8 cellular contexts compared by ENCODE assay signal in the genomic region with DNA sequence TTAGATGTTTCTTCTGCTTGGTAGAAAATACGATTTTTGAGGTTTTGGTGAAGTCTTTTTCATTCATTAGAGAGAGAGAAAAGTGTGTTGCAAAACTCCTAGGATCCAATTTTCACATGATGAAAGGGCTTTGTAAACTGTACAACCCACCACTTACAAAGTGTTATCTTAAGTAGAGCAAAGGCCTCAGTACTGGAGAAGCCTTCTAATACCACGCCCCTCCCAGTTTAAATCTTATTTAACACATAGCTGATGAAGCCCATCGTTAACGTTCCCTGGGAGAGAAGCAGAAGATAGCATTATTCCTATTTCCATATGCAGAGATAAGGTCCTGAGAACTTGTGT. TPM values are rescaled to one million over a fixed set of nuclear protein-coding genes. Genes with fewer than 3 reads are reported as not detected.
DNase-seq lines count a peak whose midpoint lies in the region; ATAC-seq and TF ChIP-seq lines count a peak whose summit lies in the region.

No MANE protein-coding gene starts in this region.

- H3K9me3 Mint-ChIP-seq in Caco-2 (ENCODE audit: unreplicated experiment): peaks cover 9% of the 10 kb centered on the region
- H3K9me3 Mint-ChIP-seq in activated CD8-positive, alpha-beta T cell treated with anti-CD3 and anti-CD28 coated beads, Interleukin-2, amount 10 ng/mL, durations not matched to agents 7 days and 5 days (ENCODE audit: insufficient read depth): no peaks in the 10 kb centered on the region

- WGBS in smooth muscle cell (ENCODE audit: low lambda C conversion rate): 47% methylated on average over 4 of the region's 4 CpGs

- peak; percentile 27 for ATAC-seq in HG02852 (IDR thresholded peaks at IDR 0.05; ENCODE audit: unreplicated experiment)
- ATAC-seq in activated CD8-positive, alpha-beta T cell treated with anti-CD3 and anti-CD28 coated beads, Interleukin-2, amount 10 ng/mL, durations not matched to agents 7 days and 5 days: peak; percentile 5
- ATAC-seq in left ventricle myocardium superior: peak; percentile 0

- no peaks in the 10 kb centered on the region for H3K79me2 ChIP-seq in smooth muscle cell (ENCODE audit: low read depth)

- H3K27ac Mint-ChIP-seq in Caco-2 (ENCODE audit: unreplicated experiment): peak overlapping the region; percentile 95
- H3K27ac Mint-ChIP-seq in activated CD8-positive, alpha-beta T cell treated with anti-CD3 and anti-CD28 coated beads, Interleukin-2, amount 10 ng/mL, durations not matched to agents 7 days and 5 days: peak overlapping the region; percentile 49

- peak overlapping the region; percentile 87 for H3K4me2 ChIP-seq in smooth muscle cell

- no peak for DNase-seq in Caco-2
- no peak for DNase-seq in activated CD8-positive, alpha-beta T cell treated with anti-CD3 and anti-CD28 coated beads, Interleukin-2, amount 10 ng/mL, durations not matched to agents 7 days and 5 days
- no peak for DNase-seq in left ventricle myocardium superior
- DNase-seq in smooth muscle cell (lab: John Stamatoyannopoulos, UW; ENCODE audit: unreplicated experiment): no peak
- no peak for DNase-seq in kidney tubule cell (ENCODE audit: low spot score)
- no peak for DNase-seq in GM10266 (ENCODE audit: extremely low spot score)
- DNase-seq in NCI-H1694 (lab: John Stamatoyannopoulos, UW): no peak

- no peaks in the 10 kb centered on the region for H3K27me3 Mint-ChIP-seq in Caco-2 (ENCODE audit: insufficient read depth, unreplicated experiment)
- no peaks in the 10 kb centered on the region for H3K27me3 Mint-ChIP-seq in activated CD8-positive, alpha-beta T cell treated with anti-CD3 and anti-CD28 coated beads, Interleukin-2, amount 10 ng/mL, durations not matched to agents 7 days and 5 days (ENCODE audit: low read depth)

- peak overlapping the region; percentile 65 for H3K4me3 ChIP-seq in Caco-2 (ENCODE audit: low read depth, low read length)
- H3K4me3 ChIP-seq in smooth muscle cell: peak overlapping the region; percentile 55

- peak overlapping the region; percentile 19 for H3K27ac ChIP-seq in smooth muscle cell (ENCODE audit: low read depth)

- intact Hi-C loops in Caco-2 (cut with micrococcal nuclease; ENCODE audit: unreplicated experiment): loop anchor here (5.0 kb wide), 1 partner anchor 426 kb away; no protein-coding TSS in a partner anchor
- intact Hi-C loops in left ventricle myocardium superior (cut with micrococcal nuclease): no loop called here

- H3K9ac ChIP-seq in smooth muscle cell (ENCODE audit: low read depth): peak overlapping the region; percentile 29

- peaks cover 17% of the 10 kb centered on the region for H3K4me1 Mint-ChIP-seq in Caco-2 (ENCODE audit: low read depth, unreplicated experiment)
- peaks cover 43% of the 10 kb centered on the region for H3K4me1 Mint-ChIP-seq in activated CD8-positive, alpha-beta T cell treated with anti-CD3 and anti-CD28 coated beads, Interleukin-2, amount 10 ng/mL, durations not matched to agents 7 days and 5 days (ENCODE audit: low read depth)

- BruUV-seq in Caco-2 (replicated peaks; lab: Mats Ljungman, UMichigan): TSS peak; percentile 83

- peak overlapping the region; percentile 95 for H2AFZ ChIP-seq in smooth muscle cell (ENCODE audit: low read depth)

- no peaks in the 10 kb centered on the region for H3K9me3 ChIP-seq in Caco-2
- H3K9me3 ChIP-seq in smooth muscle cell (replicated peaks; ENCODE audit: low read depth): no peaks in the 10 kb centered on the region

- CTCF ChIA-PET in Caco-2 (lab: Charles Lee): interaction anchor here (0.5 to 2.2 kb wide), 7 partner anchors 26 to 380 kb away, joined by 3 to 13 read pairs (median 6); partner anchors contain the start of gene GPRC5A
- CTCF ChIA-PET in activated CD8-positive, alpha-beta T cell treated with anti-CD3 and anti-CD28 coated beads, Interleukin-2, amount 10 ng/mL, durations not matched to agents 7 days and 5 days (lab: Charles Lee): interaction anchor here (1.2 to 5.3 kb wide), 9 partner anchors 13 to 425 kb away, joined by 6 to 80 read pairs (median 16); partner anchors contain the start of gene DDX47

- peaks cover 5% of the 10 kb centered on the region for H3K36me3 Mint-ChIP-seq in Caco-2 (ENCODE audit: insufficient read depth, unreplicated experiment)
- peaks cover 13% of the 10 kb centered on the region for H3K36me3 Mint-ChIP-seq in activated CD8-positive, alpha-beta T cell treated with anti-CD3 and anti-CD28 coated beads, Interleukin-2, amount 10 ng/mL, durations not matched to agents 7 days and 5 days (ENCODE audit: low read depth)

- no peaks in the 10 kb centered on the region for H3K36me3 ChIP-seq in Caco-2 (ENCODE audit: control insufficient read depth, insufficient read depth, low read length)
- no peaks in the 10 kb centered on the region for H3K36me3 ChIP-seq in smooth muscle cell (ENCODE audit: low read depth)

- H3K4me1 ChIP-seq in Caco-2: peaks cover 42% of the 10 kb centered on the region
- H3K4me1 ChIP-seq in smooth muscle cell (ENCODE audit: low read depth): peaks cover 15% of the 10 kb centered on the region

- POLR2A ChIA-PET in Caco-2 (lab: Charles Lee): interaction anchor here (0.6 to 2.0 kb wide), 9 partner anchors 10 to 771 kb away, joined by 3 to 8 read pairs (median 5); partner anchors contain the start of gene DDX47
- POLR2A ChIA-PET in activated CD8-positive, alpha-beta T cell treated with anti-CD3 and anti-CD28 coated beads, Interleukin-2, amount 10 ng/mL, durations not matched to agents 7 days and 5 days (lab: Charles Lee): interaction anchor here (1.0 to 2.2 kb wide), 9 partner anchors 18 to 88 kb away, joined by 3 to 14 read pairs (median 3); partner anchors contain the start of gene DDX47

- peaks cover 9% of the 10 kb centered on the region for H3F3A ChIP-seq in smooth muscle cell (ENCODE audit: low read depth)

- H3K27me3 ChIP-seq in Caco-2 (replicated peaks; ENCODE audit: control insufficient read depth, insufficient read depth, low read length) (no peaks in the 10 kb centered on the region), smooth muscle cell (ENCODE audit: low read depth) (no peaks in the 10 kb centered on the region)

- TF ChIP-seq CTCF in Caco-2 (IDR thresholded peaks at IDR 0.05; ENCODE audit: insufficient read depth in 1 of 2, low read depth in 1 of 2, low read length in 1 of 2, severe bottlenecking in 1 of 2, unreplicated experiment in 1 of 2): no peak
- TF ChIP-seq CTCF in smooth muscle cell (IDR thresholded peaks at IDR 0.05; ENCODE audit: borderline replicate concordance, insufficient read depth, poor library complexity, severe bottlenecking): no peak
- no peak for TF ChIP-seq CTCF in GM10266 (IDR thresholded peaks at IDR 0.05; ENCODE audit: control insufficient read depth, insufficient read depth, low read depth, missing control alignments)

- no peaks in the 10 kb centered on the region for H4K20me1 ChIP-seq in smooth muscle cell (ENCODE audit: low read depth)

- H3K4me3 Mint-ChIP-seq in Caco-2 (ENCODE audit: unreplicated experiment): peak overlapping the region; percentile 88
- H3K4me3 Mint-ChIP-seq in activated CD8-positive, alpha-beta T cell treated with anti-CD3 and anti-CD28 coated beads, Interleukin-2, amount 10 ng/mL, durations not matched to agents 7 days and 5 days: peak overlapping the region; percentile 80

RNA-seq across cellular contexts. Expression of gene APOLD1, which starts 0.9 kb away (rescaled TPM):
- total RNA-seq in Caco-2 (2022) (4.1 and 4.7 TPM in 2 replicates), left ventricle myocardium superior (21.3 TPM), smooth muscle cell (0.99 and 2.4 TPM in 2 replicates)
- total RNA-seq in activated CD8-positive, alpha-beta T cell treated with anti-CD3 and anti-CD28 coated beads, Interleukin-2, amount 10 ng/mL, durations not matched to agents 7 days and 5 days: 10 to 100 TPM; 11.0 to 11.1 TPM
- polyA plus RNA-seq in smooth muscle cell: 0.77 and 1.8 TPM in 2 replicates

RNA-seq across cellular contexts. Expression of gene DDX47, which starts 26.8 kb away (rescaled TPM):
- total RNA-seq in Caco-2 (2022): 121 and 138 TPM in 2 replicates
- 10 to 100 TPM; 56.8 to 57.8 TPM for total RNA-seq in activated CD8-positive, alpha-beta T cell treated with anti-CD3 and anti-CD28 coated beads, Interleukin-2, amount 10 ng/mL, durations not matched to agents 7 days and 5 days
- total RNA-seq in left ventricle myocardium superior: 29.9 TPM
- 82.8 and 95.6 TPM in 2 replicates for total RNA-seq in smooth muscle cell
- 61.8 and 63.3 TPM in 2 replicates for polyA plus RNA-seq in smooth muscle cell
